ENCODE assay signal across 10 cellular contexts in the genomic region with DNA sequence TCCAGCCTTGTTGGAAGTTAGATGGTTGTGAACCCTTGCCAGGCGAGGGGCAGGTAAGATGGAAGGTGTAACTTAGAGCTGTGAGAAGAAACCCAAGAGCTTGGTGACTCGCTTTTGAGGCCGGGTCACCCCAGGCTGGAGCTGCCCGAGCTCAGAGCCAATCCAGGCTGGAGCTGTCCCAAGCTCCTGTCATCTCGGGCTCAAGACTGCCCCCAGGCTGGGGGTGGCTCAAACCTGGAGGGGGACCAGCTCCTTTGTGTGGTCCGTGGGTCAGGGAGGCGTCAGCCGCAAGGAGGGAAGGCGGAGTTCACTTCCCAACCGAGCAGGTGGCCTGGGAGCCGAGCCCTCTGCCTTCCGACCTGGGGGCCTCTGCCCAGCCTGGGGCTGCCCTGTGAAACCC. TPM values are rescaled to one million over a fixed set of nuclear protein-coding genes. Genes with fewer than 3 reads are reported as not detected.
DNase-seq lines count a peak whose midpoint lies in the region; ATAC-seq, FAIRE-seq and TF ChIP-seq lines count a peak whose summit lies in the region.
"Had no signal": no experiment of that assay in that cellular context is flagged by ENCODE, and none has a peak within 500 bp of the region (broad histone marks: within the 10 kb centered on the region; RNA-seq: fewer than 3 reads in every experiment).

No MANE protein-coding gene starts in this region.

- no peak for TF ChIP-seq EP300 in sigmoid colon (IDR thresholded peaks at IDR 0.05)

- in situ Hi-C loops in GM23248 (cut with MboI), result no loop called here

- H3F3A ChIP-seq in GM23248 (ENCODE audit: insufficient read depth), result no peaks in the 10 kb centered on the region

- H3K9me3 ChIP-seq in GM23248 (ENCODE audit: low read depth) (no peaks in the 10 kb centered on the region), sigmoid colon (no peaks in the 10 kb centered on the region)
- no peaks in the 10 kb centered on the region for H3K9me3 ChIP-seq in effector memory CD4-positive, alpha-beta T cell (ENCODE audit: control insufficient read depth, low read length)

- H3K27me3 ChIP-seq in GM23248 (replicated peaks; ENCODE audit: insufficient read depth) (peaks cover 5% of the 10 kb centered on the region), sigmoid colon (peaks cover 0 to 21% (median 21%) of the 10 kb centered on the region in 3 donors)
- peaks cover 18% of the 10 kb centered on the region for H3K27me3 ChIP-seq in effector memory CD4-positive, alpha-beta T cell (replicated peaks; ENCODE audit: control insufficient read depth, insufficient read depth, low read length, poor library complexity, severe bottlenecking)

- H3K4me3 ChIP-seq in GM23248 (peak overlapping the region; percentile 43), sigmoid colon (peak overlapping the region in 3 of 4 donors; percentile 48 to 71 (median 67))
- no peak overlapping the region for H3K4me3 ChIP-seq in effector memory CD4-positive, alpha-beta T cell (ENCODE audit: insufficient read depth, low read depth, low read length, poor library complexity, severe bottlenecking)

- no peaks in the 10 kb centered on the region for H3K9me2 ChIP-seq in GM23248 (ENCODE audit: insufficient read depth)

- POLR2A ChIA-PET in WTC11 (lab: Charles Lee), result interaction anchor here (0.6 to 1.8 kb wide), 4 partner anchors 9 to 74 kb away, joined by 3 to 11 read pairs (median 4); no protein-coding TSS in a partner anchor

- peaks cover 40% of the 10 kb centered on the region for H3K27me3 Mint-ChIP-seq in WTC11 (ENCODE audit: low read depth)

- H4K20me1 ChIP-seq in GM23248 (ENCODE audit: insufficient read depth), result no peaks in the 10 kb centered on the region

- DNase-seq in GM23248 (peak; percentile 27), WTC11 (ENCODE audit: low spot score) (peak; percentile 41), iPS-NIHi7 (ENCODE audit: extremely low spot score) (peak; percentile 40), sigmoid colon (no peak), D721Med (ENCODE audit: insufficient read length, low spot score) (no peak), DMS79 (lab: John Stamatoyannopoulos, UW) (no peak)
- DNase-seq in effector memory CD4-positive, alpha-beta T cell, result no peak
- DNase-seq: NCI-H187 treated with DMSO at 0.1 percent for 48 hours had no signal

- H3K36me3 Mint-ChIP-seq in WTC11, result no peaks in the 10 kb centered on the region

- H3K36me3 ChIP-seq in GM23248 (ENCODE audit: low read depth), result no peaks in the 10 kb centered on the region
- H3K36me3 ChIP-seq in sigmoid colon, result no peaks in the 10 kb centered on the region
- H3K36me3 ChIP-seq in effector memory CD4-positive, alpha-beta T cell (ENCODE audit: control insufficient read depth, insufficient read depth, low read length), result no peaks in the 10 kb centered on the region

- no peak for TF ChIP-seq POLR2A in sigmoid colon (IDR thresholded peaks at IDR 0.05)

- no peak overlapping the region for H2AFZ ChIP-seq in GM23248

- H3K4me3 Mint-ChIP-seq in WTC11, result peak overlapping the region; percentile 63

- H3K79me2 ChIP-seq in GM23248 (ENCODE audit: insufficient read depth), result no peaks in the 10 kb centered on the region

- TF ChIP-seq CTCF in WTC11 (IDR thresholded peaks at IDR 0.05) (no peak; the same call in 1 of the 2 replicates), sigmoid colon (IDR thresholded peaks at IDR 0.05) (no peak), D721Med (IDR thresholded peaks at IDR 0.05; ENCODE audit: insufficient read depth, missing control alignments) (no peak)

- H3K27ac Mint-ChIP-seq in WTC11, result no peak overlapping the region

- H3K27ac ChIP-seq in GM23248, result no peak overlapping the region
- H3K27ac ChIP-seq in sigmoid colon, result peak overlapping the region in 2 of 4 donors; percentile 71 to 74
- H3K27ac ChIP-seq in effector memory CD4-positive, alpha-beta T cell (ENCODE audit: insufficient read depth, low read length, poor library complexity, severe bottlenecking), result no peak overlapping the region

- WGBS in GM23248 (ENCODE audit: low coverage in 1 of 2, low lambda C conversion rate in 2 of 2, missing lambda C conversion rate in 2 of 2), 2 experiments, result 10 to 13% methylated on average over 12 of the region's 12 CpGs
- 12 to 45% methylated on average over 12 of the region's 12 CpGs for WGBS in sigmoid colon, 2 donors

- ATAC-seq in WTC11 (peak; percentile 19), GM18907 (IDR thresholded peaks at IDR 0.05; ENCODE audit: unreplicated experiment) (no peak)

- no peak overlapping the region for H3K9ac ChIP-seq in GM23248

- CTCF ChIA-PET in WTC11 (lab: Charles Lee), result interaction anchor here (0.6 to 3.8 kb wide), 27 partner anchors 9 to 1731 kb away, joined by 3 to 22 read pairs (median 5); partner anchors contain the start of gene MIS18A

- FAIRE-seq in D721Med (lab: Jason Lieb, UNC), result no peak
- FAIRE-seq: endothelial cell of umbilical vein had no signal

- H3K4me2 ChIP-seq in GM23248 (ENCODE audit: unreplicated experiment), result peak overlapping the region; percentile 57

- intact Hi-C loops in sigmoid colon (cut with DNase I), result no loop called here

- H3K4me1 ChIP-seq in GM23248 (ENCODE audit: insufficient read depth) (peaks cover 8% of the 10 kb centered on the region; the same call in 1 of the 2 replicates), sigmoid colon (peaks cover 0 to 45% (median 32%) of the 10 kb centered on the region in 4 donors)
- H3K4me1 ChIP-seq in effector memory CD4-positive, alpha-beta T cell (ENCODE audit: control insufficient read depth, insufficient read depth, low read length, poor library complexity, severe bottlenecking), result peaks cover 8% of the 10 kb centered on the region

- H3K9me3 Mint-ChIP-seq in WTC11, result no peaks in the 10 kb centered on the region

- peaks cover 49% of the 10 kb centered on the region for H3K4me1 Mint-ChIP-seq in WTC11

TF ChIP-seq in WTC11, 78 proteins besides CTCF, POLR2A, EP300 and RAD21:
- TF ChIP-seq HMGA2 (CRISPR knock-in tag; IDR thresholded peaks at IDR 0.05), result no peak
- TF ChIP-seq, protein P1, sequence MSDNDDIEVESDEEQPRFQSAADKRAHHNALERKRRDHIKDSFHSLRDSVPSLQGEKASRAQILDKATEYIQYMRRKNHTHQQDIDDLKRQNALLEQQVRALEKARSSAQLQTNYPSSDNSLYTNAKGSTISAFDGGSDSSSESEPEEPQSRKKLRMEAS (CRISPR knock-in tag; IDR thresholded peaks at IDR 0.05), result peak; percentile 34; the same call in 1 of the 2 replicates
- TF ChIP-seq JAZF1 (CRISPR knock-in tag; IDR thresholded peaks at IDR 0.05), result no peak
- TF ChIP-seq, protein P2, sequence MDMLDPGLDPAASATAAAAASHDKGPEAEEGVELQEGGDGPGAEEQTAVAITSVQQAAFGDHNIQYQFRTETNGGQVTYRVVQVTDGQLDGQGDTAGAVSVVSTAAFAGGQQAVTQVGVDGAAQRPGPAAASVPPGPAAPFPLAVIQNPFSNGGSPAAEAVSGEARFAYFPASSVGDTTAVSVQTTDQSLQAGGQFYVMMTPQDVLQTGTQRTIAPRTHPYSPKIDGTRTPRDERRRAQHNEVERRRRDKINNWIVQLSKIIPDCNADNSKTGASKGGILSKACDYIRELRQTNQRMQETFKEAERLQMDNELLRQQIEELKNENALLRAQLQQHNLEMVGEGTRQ (CRISPR knock-in tag; IDR thresholded peaks at IDR 0.05), result no peak
- no peak for TF ChIP-seq AFF4 (CRISPR knock-in tag; IDR thresholded peaks at IDR 0.05; ENCODE audit: borderline replicate concordance)

RNA-seq across cellular contexts. Expression of gene HUNK, which starts 2.0 kb away (rescaled TPM):
- 1.3 and 2.5 TPM in 2 replicates for total RNA-seq in GM23248 (2014; rRNA removed; shearing (Covaris generic))
- 0.30 and 0.32 TPM in 2 replicates for polyA plus RNA-seq in GM23248 (2016; fragmentation: Nextera tagmentation; extraction: Ambion mirVana)
- total RNA-seq in WTC11 (2021), result 5.0 to 7.0 TPM (median 6.1 TPM) in 3 replicates
- total RNA-seq in sigmoid colon, result 1 to 10 TPM in 2 of 4 donors, under 1 TPM in 2; 0.71 to 1.9 (median 1.1) TPM
- polyA plus RNA-seq in sigmoid colon, result 1 to 10 TPM; 1.2 to 2.6 (median 2.1) TPM
- total RNA-seq: endothelial cell of umbilical vein had no signal
- polyA plus RNA-seq: endothelial cell of umbilical vein had no signal

Comparison
In these comparisons a context has a peak if more than half of its experiments do, and no peak if none do; other contexts are left out.
1. DNase-seq: peak in GM23248 (single experiment), WTC11 (single experiment) and iPS-NIHi7 (single experiment); none in sigmoid colon (single experiment), effector memory CD4-positive, alpha-beta T cell (0 of 3), D721Med (single experiment) and DMS79 (single experiment).